21 cellular contexts compared by ENCODE assay signal in the genomic region with DNA sequence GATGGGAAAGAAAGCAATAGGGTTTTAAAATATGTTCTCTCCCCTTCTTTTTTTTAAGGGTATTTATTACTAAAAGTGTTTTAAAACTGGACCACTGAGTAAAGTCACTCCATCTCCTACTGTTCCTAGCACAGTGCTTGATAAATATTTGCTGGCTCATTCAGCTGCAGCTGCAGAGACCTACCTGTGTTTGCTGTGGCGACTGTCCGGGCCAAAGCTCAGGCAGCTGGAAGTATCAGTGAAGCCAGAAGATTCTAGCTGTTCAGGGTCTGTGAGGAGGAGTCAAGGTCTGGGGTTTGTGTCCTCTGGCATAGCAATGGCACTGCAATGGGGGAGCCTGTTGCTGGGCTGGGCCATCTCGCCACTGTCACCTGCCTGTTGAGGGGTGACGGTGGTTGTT.
DNase-seq lines count a peak whose midpoint lies in the region; ATAC-seq, FAIRE-seq and TF ChIP-seq lines count a peak whose summit lies in the region.
"Had no signal": no experiment of that assay in that cellular context is flagged by ENCODE, and none has a peak within 500 bp of the region (broad histone marks: within the 10 kb centered on the region; RNA-seq: fewer than 3 reads in every experiment).

No MANE protein-coding gene starts in this region.

- no peaks in the 10 kb centered on the region for H3K79me2 ChIP-seq in HepG2 (ENCODE audit: insufficient read depth, low read length)

- H3K9me3 ChIP-seq in HepG2 (ENCODE audit: low read length): no peaks in the 10 kb centered on the region
- no peaks in the 10 kb centered on the region for H3K9me3 ChIP-seq in effector memory CD4-positive, alpha-beta T cell (ENCODE audit: control insufficient read depth, low read length)
- H3K9me3 ChIP-seq: uterus had no signal

- no peak for TF ChIP-seq RAD21 in HepG2 (CRISPR knock-in tag; IDR thresholded peaks at IDR 0.05)

- H2AFZ ChIP-seq in HepG2 (ENCODE audit: low read length): no peak overlapping the region

- H3K4me1 ChIP-seq in HepG2 (ENCODE audit: insufficient read depth, low read length): peaks cover 40% of the 10 kb centered on the region
- no peaks in the 10 kb centered on the region for H3K4me1 ChIP-seq in effector memory CD4-positive, alpha-beta T cell (ENCODE audit: control insufficient read depth, insufficient read depth, low read length, poor library complexity, severe bottlenecking)
- H3K4me1 ChIP-seq: foreskin keratinocyte, uterus had no signal

- peak; percentile 69 for FAIRE-seq in HepG2 (lab: Jason Lieb, UNC)

- H3K4me2 ChIP-seq in HepG2 (ENCODE audit: low read depth, low read length): 0 out of 2 replicates have a peak overlapping the region, but pooled peaks have one; percentile 10

- CTCF ChIA-PET in HepG2 (lab: Yijun Ruan, JAX; ENCODE audit: low intra/inter-chr PET ratio, low total read pairs): no interaction called here

- H3K27ac ChIP-seq in HepG2 (ENCODE audit: extremely low read length, insufficient read depth, low read length): no peak overlapping the region
- H3K27ac ChIP-seq in effector memory CD4-positive, alpha-beta T cell (ENCODE audit: insufficient read depth, low read length, poor library complexity, severe bottlenecking): no peak overlapping the region
- H3K27ac ChIP-seq: dorsolateral prefrontal cortex, epithelial cell of prostate, foreskin keratinocyte, uterus had no signal

- DNase-seq in NCI-H510A treated with DMSO at 0.1 percent for 48 hours (lab: John Stamatoyannopoulos, UW) (peak; percentile 49), NCI-H510A (lab: John Stamatoyannopoulos, UW) (no peak), NCI-H748 treated with DMSO at 0.1 percent for 48 hours (lab: John Stamatoyannopoulos, UW) (peak; percentile 48), HepG2 (ENCODE audit: low spot score) (no peak), Right ventricle myocardium superior (no peak)
- no peak for DNase-seq in effector memory CD4-positive, alpha-beta T cell
- DNase-seq: activated naive CD4-positive, alpha-beta T cell treated with anti-CD3 and anti-CD28 coated beads, Interleukin-2, amount 50 U/mL, for 16 hours; anterior cingulate cortex; caudate nucleus; dorsolateral prefrontal cortex; foreskin keratinocyte; hippocampal formation; KBM-7; retina; stimulated activated CD4-positive, alpha-beta T cell treated with anti-CD3 and anti-CD28 coated beads, Interleukin-12 subunit alpha, Interleukin-12 subunit beta, amount 100 ng/mL, for 4 hours; T1000; uterus had no signal

- TF ChIP-seq EP300 in HepG2 (IDR thresholded peaks at IDR 0.05; ENCODE audit: low read depth in 2 of 2, low read length in 2 of 2) (no peak), HepG2 (CRISPR knock-in tag; IDR thresholded peaks at IDR 0.05; ENCODE audit: borderline replicate concordance) (no peak)

- POLR2A ChIA-PET in HepG2 (lab: Yijun Ruan, JAX): interaction anchor here (1.5 to 2.1 kb wide), 3 partner anchors 29 to 537 kb away, joined by 6 to 10 read pairs (median 8); no protein-coding TSS in a partner anchor

- H3K27me3 ChIP-seq in HepG2 (ENCODE audit: control insufficient read depth in 1 of 2, insufficient read depth in 2 of 2, low read length in 2 of 2): peaks cover 7 to 78% of the 10 kb centered on the region in 2 experiments
- no peaks in the 10 kb centered on the region for H3K27me3 ChIP-seq in effector memory CD4-positive, alpha-beta T cell (replicated peaks; ENCODE audit: control insufficient read depth, insufficient read depth, low read length, poor library complexity, severe bottlenecking)
- H3K27me3 ChIP-seq: dorsolateral prefrontal cortex, uterus had no signal

- no peak overlapping the region for H3K4me3 ChIP-seq in HepG2 (replicated peaks in 1 of 3; ENCODE audit: insufficient read depth in 1 of 3, low read depth in 2 of 3, low read length in 3 of 3)
- H3K4me3 ChIP-seq in effector memory CD4-positive, alpha-beta T cell (ENCODE audit: insufficient read depth, low read depth, low read length, poor library complexity, severe bottlenecking): no peak overlapping the region
- H3K4me3 ChIP-seq: dorsolateral prefrontal cortex, uterus had no signal

- in situ Hi-C loops in HepG2 (cut with HindIII; ENCODE audit: extremely low pct_ligation_motif_present, low pct_unique_long_range_greater_than_20kb): no loop called here

- BruUV-seq in HepG2 (replicated peaks; lab: Mats Ljungman, UMichigan): no TSS peak

- ATAC-seq in HepG2: peak; percentile 78
- ATAC-seq in HG03139 (IDR thresholded peaks at IDR 0.05; ENCODE audit: unreplicated experiment): no peak
- ATAC-seq in HG02885 (IDR thresholded peaks at IDR 0.05; ENCODE audit: poor library complexity, unreplicated experiment): no peak
- ATAC-seq in Right ventricle myocardium superior (ENCODE audit: poor library complexity): no peak
- ATAC-seq: activated CD4-positive, CD25-positive, alpha-beta regulatory T cell treated with anti-CD3 and anti-CD28 coated beads, Interleukin-2, amount 50 U/mL, for 24 hours; foreskin keratinocyte had no signal

- no peak for TF ChIP-seq POLR2A in HepG2 (IDR thresholded peaks at IDR 0.05; ENCODE audit: insufficient read depth in 1 of 2, low read depth in 2 of 2, low read length in 2 of 2)

- no peaks in the 10 kb centered on the region for H3K36me3 ChIP-seq in HepG2 (replicated peaks in 1 of 2; ENCODE audit: control insufficient read depth in 1 of 2, insufficient read depth in 2 of 2, low read length in 2 of 2)
- no peaks in the 10 kb centered on the region for H3K36me3 ChIP-seq in effector memory CD4-positive, alpha-beta T cell (ENCODE audit: control insufficient read depth, insufficient read depth, low read length)
- H3K36me3 ChIP-seq: uterus had no signal

- peaks cover 30% of the 10 kb centered on the region for H4K20me1 ChIP-seq in HepG2 (ENCODE audit: insufficient read depth, low read length)

- no peak for TF ChIP-seq CTCF in HepG2 (CRISPR knock-in tag; IDR thresholded peaks at IDR 0.05)

- intact Hi-C loops in HepG2 (cut with micrococcal nuclease; ENCODE audit: unreplicated experiment) (no loop called here), Right ventricle myocardium superior (cut with DNase I) (no loop called here)

- no peak overlapping the region for H3K9ac ChIP-seq in HepG2 (ENCODE audit: insufficient read depth, low read depth, low read length)

- 0% methylated on average over 2 of the region's 4 CpGs for WGBS in HepG2 (ENCODE audit: low lambda C conversion rate)

TF ChIP-seq in HepG2, 621 proteins besides CTCF, POLR2A, EP300 and RAD21 (continues in another document):
- TF ChIP-seq BRD4 (CRISPR knock-in tag; IDR thresholded peaks at IDR 0.05) (no peak), FOXK2 (IDR thresholded peaks at IDR 0.05) (no peak), ZNF253 (CRISPR knock-in tag; IDR thresholded peaks at IDR 0.05; ENCODE audit: borderline replicate concordance) (no peak), SNRNP70 (IDR thresholded peaks at IDR 0.05; ENCODE audit: low read depth, low read length) (no peak), PHF8 (CRISPR knock-in tag; IDR thresholded peaks at IDR 0.05) (no peak), PTBP1 (IDR thresholded peaks at IDR 0.05; ENCODE audit: low read depth, low read length, poor library complexity, severe bottlenecking) (no peak), GZF1 (CRISPR knock-in tag; IDR thresholded peaks at IDR 0.05) (no peak), ZNF607 (CRISPR knock-in tag; IDR thresholded peaks at IDR 0.05; ENCODE audit: borderline replicate concordance) (no peak), TMF1 (CRISPR knock-in tag; IDR thresholded peaks at IDR 0.05; ENCODE audit: low read depth) (no peak), MAFF (IDR thresholded peaks at IDR 0.05; ENCODE audit: low read depth, low read length) (no peak), ZNF343 (CRISPR knock-in tag; IDR thresholded peaks at IDR 0.05) (no peak), HNF4A (CRISPR knock-in tag; IDR thresholded peaks at IDR 0.05) (peak; percentile 28; the same call in 1 of the 2 replicates), MBD4 (IDR thresholded peaks at IDR 0.05; ENCODE audit: borderline replicate concordance, low read length) (no peak), RXRA (CRISPR knock-in tag; IDR thresholded peaks at IDR 0.05) (no peak), HDAC1 (CRISPR knock-in tag; IDR thresholded peaks at IDR 0.05) (no peak)
- TF ChIP-seq, protein P1, sequence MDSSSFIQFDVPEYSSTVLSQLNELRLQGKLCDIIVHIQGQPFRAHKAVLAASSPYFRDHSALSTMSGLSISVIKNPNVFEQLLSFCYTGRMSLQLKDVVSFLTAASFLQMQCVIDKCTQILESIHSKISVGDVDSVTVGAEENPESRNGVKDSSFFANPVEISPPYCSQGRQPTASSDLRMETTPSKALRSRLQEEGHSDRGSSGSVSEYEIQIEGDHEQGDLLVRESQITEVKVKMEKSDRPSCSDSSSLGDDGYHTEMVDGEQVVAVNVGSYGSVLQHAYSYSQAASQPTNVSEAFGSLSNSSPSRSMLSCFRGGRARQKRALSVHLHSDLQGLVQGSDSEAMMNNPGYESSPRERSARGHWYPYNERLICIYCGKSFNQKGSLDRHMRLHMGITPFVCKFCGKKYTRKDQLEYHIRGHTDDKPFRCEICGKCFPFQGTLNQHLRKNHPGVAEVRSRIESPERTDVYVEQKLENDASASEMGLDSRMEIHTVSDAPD (CRISPR knock-in tag; IDR thresholded peaks at IDR 0.05): no peak
- TF ChIP-seq, protein P2, sequence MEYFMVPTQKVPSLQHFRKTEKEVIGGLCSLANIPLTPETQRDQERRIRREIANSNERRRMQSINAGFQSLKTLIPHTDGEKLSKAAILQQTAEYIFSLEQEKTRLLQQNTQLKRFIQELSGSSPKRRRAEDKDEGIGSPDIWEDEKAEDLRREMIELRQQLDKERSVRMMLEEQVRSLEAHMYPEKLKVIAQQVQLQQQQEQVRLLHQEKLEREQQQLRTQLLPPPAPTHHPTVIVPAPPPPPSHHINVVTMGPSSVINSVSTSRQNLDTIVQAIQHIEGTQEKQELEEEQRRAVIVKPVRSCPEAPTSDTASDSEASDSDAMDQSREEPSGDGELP (IDR thresholded peaks at IDR 0.05; ENCODE audit: borderline replicate concordance, low read depth): peak; percentile 26; the same call in 1 of the 2 replicates

Comparison
In these comparisons a context has a peak if more than half of its experiments do, and no peak if none do; other contexts are left out.
1. DNase-seq: peak in NCI-H510A treated with DMSO at 0.1 percent for 48 hours (single experiment) and NCI-H748 treated with DMSO at 0.1 percent for 48 hours (single experiment); none in NCI-H510A (single experiment), HepG2 (single experiment), effector memory CD4-positive, alpha-beta T cell (0 of 3) and Right ventricle myocardium superior (single experiment).